ENCODE assay signal across 25 cellular contexts in genomic region chr13:88377852-88378251, GRCh38.
"Had no signal": no experiment of that assay in that cellular context is flagged by ENCODE, and none has a peak within 500 bp of the region (broad histone marks: within the 10 kb centered on the region; RNA-seq: fewer than 3 reads in every experiment).

No MANE protein-coding gene starts in this region.

- H3K27ac ChIP-seq: PC-9, Peyer's patch, SJCRH30 had no signal

- DNase-seq: IMR-90; KG1; MG63; NCI-H1092 treated with DMSO at 0.1 percent for 48 hours; NCI-H1436; NCI-H187; NCI-H2029; NCI-H2081 treated with DMSO at 0.1 percent for 48 hours; NCI-H2171; NCI-H226; NCI-H446; NCI-H510A; NCI-H524 treated with DMSO at 0.1 percent for 48 hours; NCI-H69; NCI-H774; NK-92 treated with Interleukin-12 subunit alpha and Interleukin-12 subunit beta, amount 100 ng/mL, for 24 hours; OCI-M1; PC-9; Peyer's patch; SHP77 treated with DMSO at 0.1 percent for 48 hours; SJCRH30; T-helper 1 cell had no signal

- ATAC-seq: HepG2, Right ventricle myocardium inferior, SK-N-SH treated with all-trans-retinoic acid at 6 μM for 48 hours had no signal

- H3K4me2 ChIP-seq: PC-9 had no signal

- H3K4me1 ChIP-seq: Peyer's patch, SJCRH30 had no signal

- H3K27me3 ChIP-seq: MG63, Peyer's patch, SJCRH30 had no signal

- H3K9me3 ChIP-seq: SJCRH30 had no signal

- H3K36me3 ChIP-seq: MG63, Peyer's patch, SJCRH30 had no signal

- H3K4me3 ChIP-seq: MG63, PC-9, Peyer's patch, SJCRH30 had no signal
